Comparison of ENCODE assay signal across 8 cellular contexts in genomic region chr6:127515794-127516675, GRCh38. TPM values are rescaled to one million over a fixed set of nuclear protein-coding genes. Genes with fewer than 3 reads are reported as not detected.
DNase-seq lines count a peak whose midpoint lies in the region; ATAC-seq and TF ChIP-seq lines count a peak whose summit lies in the region.

No MANE protein-coding gene starts in this region.

- TF ChIP-seq POLR2A in GM19193 (IDR thresholded peaks at IDR 0.05; ENCODE audit: extremely low read depth, insufficient read depth, insufficient read length) = peak; percentile 5

- peaks cover 70% of the 10 kb centered on the region for H3K27me3 Mint-ChIP-seq in endodermal cell (ENCODE audit: insufficient read depth)

- WGBS in endodermal cell (ENCODE audit: insufficient coverage in 1 of 2, insufficient read length in 1 of 2), 2 experiments = 0% methylated on average over 7 to 73 of the region's 76 CpGs

- H3K27me3 ChIP-seq in endodermal cell (ENCODE audit: control insufficient read depth, insufficient read depth, low read length, poor library complexity, severe bottlenecking) = peaks cover 55% of the 10 kb centered on the region

- peak; percentile 9 for TF ChIP-seq CTCF in endodermal cell (conservative IDR thresholded peaks at IDR 0.05)

- no peaks in the 10 kb centered on the region for H3K4me1 ChIP-seq in endodermal cell (ENCODE audit: control insufficient read depth, insufficient read depth, low read length)

- H3K9me3 ChIP-seq in endodermal cell (ENCODE audit: control insufficient read depth, low read length) = no peaks in the 10 kb centered on the region

- H3K4me1 Mint-ChIP-seq in endodermal cell = peaks cover 18% of the 10 kb centered on the region

- H3K4me3 ChIP-seq in endodermal cell (ENCODE audit: low read length) = peak overlapping the region; percentile 78

- peak; percentile 69 for ATAC-seq in HG03280 (IDR thresholded peaks at IDR 0.05; ENCODE audit: unreplicated experiment)

- peak; percentile 82 for DNase-seq in Ammon's horn (ENCODE audit: low spot score)
- peak; percentile 87 to 89 for DNase-seq in NCI-H524 (lab: John Stamatoyannopoulos, UW)
- peak; percentile 31 to 52 (median 43) for DNase-seq in activated CD8-positive, alpha-beta memory T cell treated with anti-CD3 and anti-CD28 coated beads for 48 hours (ENCODE audit: low read depth in 2 of 3, low spot score in 2 of 3)
- peak; percentile 91 for DNase-seq in endodermal cell
- DNase-seq in midbrain (lab: John Stamatoyannopoulos, UW) = peak; percentile 83
- DNase-seq in stimulated activated CD8-positive, alpha-beta memory T cell treated with anti-CD3 and anti-CD28 coated beads, Interleukin-4, amount 100 ng/mL, for 4 hours (ENCODE audit: low read depth in 2 of 2, low spot score in 1 of 2) = peak; percentile 29 to 32

- no peak overlapping the region for H3K27ac Mint-ChIP-seq in endodermal cell

- peak overlapping the region; percentile 86 for H3K27ac ChIP-seq in endodermal cell (ENCODE audit: low read depth, low read length)

- H3K36me3 ChIP-seq in endodermal cell (ENCODE audit: control insufficient read depth, insufficient read depth, low read length) = no peaks in the 10 kb centered on the region

- no peak overlapping the region for H3K9ac ChIP-seq in endodermal cell (ENCODE audit: extremely low read depth, low read length, poor library complexity, severe bottlenecking)

- H3K36me3 Mint-ChIP-seq in endodermal cell (ENCODE audit: low read depth) = no peaks in the 10 kb centered on the region

- peak overlapping the region; percentile 69 for H3K4me3 Mint-ChIP-seq in endodermal cell

- no peaks in the 10 kb centered on the region for H3K9me3 Mint-ChIP-seq in endodermal cell

RNA-seq across cellular contexts. Expression of gene KIAA0408, which starts 56.8 kb away (rescaled TPM):
- total RNA-seq in endodermal cell = under 1 TPM; 0.64 to 0.84 TPM
- 18.0 TPM for polyA plus RNA-seq in endodermal cell (2013, experiment 1 of 2)
- polyA plus RNA-seq in endodermal cell (2013, experiment 2 of 2) = 16.9 TPM

Comparison
In these comparisons a context has a peak if more than half of its experiments do, and no peak if none do; other contexts are left out.
1. Peak in every context shown above with its lines: DNase-seq, ATAC-seq, H3K4me3 ChIP-seq and H3K27ac ChIP-seq.
2. DNase-seq: peak in every context shown above with its lines; median percentile 91 in endodermal cell; 88 in NCI-H524; 83 in midbrain; 82 in Ammon's horn; 43 in activated CD8-positive, alpha-beta memory T cell treated with anti-CD3 and anti-CD28 coated beads for 48 hours; 30 in stimulated activated CD8-positive, alpha-beta memory T cell treated with anti-CD3 and anti-CD28 coated beads, Interleukin-4, amount 100 ng/mL, for 4 hours.